1 cellular context compared by ENCODE assay signal in genomic region chr3:50632450-50632849, GRCh38.
TF ChIP-seq lines count a peak whose summit lies in the region.

No MANE protein-coding gene starts in this region.

TF ChIP-seq in HEK293, 187 proteins besides CTCF, POLR2A, EP300 and RAD21 (continued from another document):
- peak; percentile 47; the same call in 1 of the 2 replicates for TF ChIP-seq PRDM6 (tag by site-specific recombination; IDR thresholded peaks at IDR 0.05)
- TF ChIP-seq ZBTB26 (tag by site-specific recombination; optimal IDR thresholded peaks at IDR 0.05), result no peak
- TF ChIP-seq REST (tag by site-specific recombination; IDR thresholded peaks at IDR 0.05), result no peak
- peak; percentile 62 for TF ChIP-seq ZIC2 (tag by site-specific recombination; IDR thresholded peaks at IDR 0.05)
- TF ChIP-seq ZNF624 (tag by site-specific recombination; IDR thresholded peaks at IDR 0.05), result no peak
- no peak for TF ChIP-seq BCL6B (tag by site-specific recombination; IDR thresholded peaks at IDR 0.05)
- no peak for TF ChIP-seq ZNF449 (tag by site-specific recombination; IDR thresholded peaks at IDR 0.05)
- no peak for TF ChIP-seq KLF7 (tag by site-specific recombination; IDR thresholded peaks at IDR 0.05; ENCODE audit: borderline replicate concordance)
- no peak for TF ChIP-seq ZNF843 (tag by site-specific recombination; IDR thresholded peaks at IDR 0.05)
- no peak for TF ChIP-seq ZXDB (tag by site-specific recombination; IDR thresholded peaks at IDR 0.05)
- no peak for TF ChIP-seq ZNF785 (tag by site-specific recombination; IDR thresholded peaks at IDR 0.05)
- TF ChIP-seq INSM2 (tag by site-specific recombination; IDR thresholded peaks at IDR 0.05), result no peak
- peak; percentile 67 for TF ChIP-seq FEZF1 (tag by site-specific recombination; IDR thresholded peaks at IDR 0.05)
- TF ChIP-seq RBAK (tag by site-specific recombination; IDR thresholded peaks at IDR 0.05), result no peak
- TF ChIP-seq BCL11B (tag by site-specific recombination; IDR thresholded peaks at IDR 0.05; ENCODE audit: low read depth), result no peak
- TF ChIP-seq SP7 (tag by site-specific recombination; IDR thresholded peaks at IDR 0.05), result peak; percentile 55; the same call in 1 of the 2 replicates
- no peak for TF ChIP-seq ZNF558 (tag by site-specific recombination; IDR thresholded peaks at IDR 0.05)
- peak; percentile 60; the same call in 1 of the 2 replicates for TF ChIP-seq EGR2 (tag by site-specific recombination; IDR thresholded peaks at IDR 0.05; ENCODE audit: low read depth)
- TF ChIP-seq ZNF600 (tag by site-specific recombination; IDR thresholded peaks at IDR 0.05), result peak; percentile 75
- no peak for TF ChIP-seq ZNF514 (tag by site-specific recombination; IDR thresholded peaks at IDR 0.05)
- TF ChIP-seq ZNF585B (tag by site-specific recombination; IDR thresholded peaks at IDR 0.05), result no peak
- TF ChIP-seq SALL2 (tag by site-specific recombination; IDR thresholded peaks at IDR 0.05; ENCODE audit: borderline replicate concordance), result no peak
- no peak for TF ChIP-seq ZNF221 (tag by site-specific recombination; IDR thresholded peaks at IDR 0.05; ENCODE audit: borderline replicate concordance)
- no peak for TF ChIP-seq ZNF596 (tag by site-specific recombination; IDR thresholded peaks at IDR 0.05)
- peak; percentile 51 for TF ChIP-seq ZFHX2 (tag by site-specific recombination; conservative IDR thresholded peaks at IDR 0.05)
- 0 out of 2 replicates have a peak, but pooled peaks have one; percentile 24 for TF ChIP-seq PATZ1 (tag by site-specific recombination; IDR thresholded peaks at IDR 0.05)
- TF ChIP-seq ZNF473 (tag by site-specific recombination; IDR thresholded peaks at IDR 0.05), result no peak
- TF ChIP-seq ZSCAN30 (tag by site-specific recombination; IDR thresholded peaks at IDR 0.05), result peak; percentile 25; the same call in 1 of the 2 replicates
- no peak for TF ChIP-seq PRDM4 (tag by site-specific recombination; IDR thresholded peaks at IDR 0.05)
- 0 out of 2 replicates have a peak, but pooled peaks have one; percentile 20 for TF ChIP-seq ZBTB20 (tag by site-specific recombination; IDR thresholded peaks at IDR 0.05)
- no peak for TF ChIP-seq ZNF621 (tag by site-specific recombination; IDR thresholded peaks at IDR 0.05)
- TF ChIP-seq ZNF280D (tag by site-specific recombination; IDR thresholded peaks at IDR 0.05), result no peak
- no peak for TF ChIP-seq ZBTB48 (tag by site-specific recombination; IDR thresholded peaks at IDR 0.05)
- no peak for TF ChIP-seq ZNF544 (tag by site-specific recombination; IDR thresholded peaks at IDR 0.05)
- TF ChIP-seq ZNF184 (tag by site-specific recombination; IDR thresholded peaks at IDR 0.05), result no peak
- no peak for TF ChIP-seq ZBTB8A (tag by site-specific recombination; IDR thresholded peaks at IDR 0.05)
- TF ChIP-seq ZNF174 (tag by site-specific recombination; IDR thresholded peaks at IDR 0.05), result no peak
- TF ChIP-seq ZNF10 (tag by site-specific recombination; IDR thresholded peaks at IDR 0.05), result no peak
- TF ChIP-seq ZNF76 (tag by site-specific recombination; IDR thresholded peaks at IDR 0.05; ENCODE audit: borderline replicate concordance, low read depth), result no peak
